ENCODE assay signal across 8 cellular contexts in the genomic region with DNA sequence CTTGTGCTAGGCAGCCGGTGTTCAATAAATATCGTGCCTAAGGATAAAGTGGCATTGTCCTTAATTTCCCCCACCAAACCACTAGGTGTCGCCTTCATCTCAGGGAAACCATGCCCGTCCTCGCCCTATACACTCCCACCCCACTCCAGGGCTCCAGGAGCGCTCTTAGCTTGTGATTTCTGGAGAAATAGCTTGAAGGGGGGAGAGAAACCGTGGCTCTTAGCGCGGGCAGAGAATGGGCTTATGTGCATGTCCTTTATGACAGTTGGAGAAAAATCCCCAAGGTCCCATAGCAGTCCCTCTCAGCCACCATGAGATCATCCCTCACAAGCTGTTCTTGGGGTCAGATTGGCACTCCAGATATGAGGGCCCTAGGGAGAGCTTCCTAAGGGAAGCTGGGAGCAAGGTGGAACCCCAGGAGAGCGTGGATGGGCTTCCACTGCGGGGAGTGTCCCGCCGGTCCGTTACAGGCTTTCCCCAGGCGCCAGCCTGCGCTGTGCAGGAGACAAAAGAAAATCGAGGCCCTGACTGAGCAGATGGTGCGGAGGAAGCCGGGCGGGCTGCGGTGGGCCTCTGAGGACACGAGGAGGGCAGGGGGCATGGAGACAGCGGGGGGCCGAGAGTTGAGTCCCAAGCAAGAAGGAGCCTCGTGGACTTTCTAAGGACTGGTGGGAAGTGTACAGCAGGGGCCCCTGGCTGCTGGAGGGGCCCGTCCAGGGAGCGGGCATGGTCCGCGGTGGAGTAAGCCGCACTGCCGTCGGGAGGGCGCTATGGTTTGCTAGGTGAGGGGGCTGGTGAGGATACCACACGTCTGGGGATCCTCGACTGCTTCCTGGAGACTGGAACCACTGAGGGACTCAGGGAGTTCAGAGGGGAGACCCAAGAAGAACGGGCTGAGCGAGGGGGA. TPM values are rescaled to one million over a fixed set of nuclear protein-coding genes. Genes with fewer than 3 reads are reported as not detected.
DNase-seq lines count a peak whose midpoint lies in the region; ATAC-seq, FAIRE-seq and TF ChIP-seq lines count a peak whose summit lies in the region.

No MANE protein-coding gene starts in this region.

- no peak for ATAC-seq in HG02763 (IDR thresholded peaks at IDR 0.05; ENCODE audit: unreplicated experiment)

- peak overlapping the region; percentile 55 for H3K4me3 ChIP-seq in iPS-15b (ENCODE audit: low read depth, low read length)
- peak overlapping the region; percentile 44 to 76 (median 70) for H3K4me3 ChIP-seq in sigmoid colon

- FAIRE-seq in TTC549 (lab: Jason Lieb, UNC) = peak; percentile 83

- intact Hi-C loops in sigmoid colon (cut with DNase I) = loop anchor here (1.0 to 5.0 kb wide), 4 partner anchors 22 to 157 kb away; partner anchors contain the start of genes FAM221B, SPAG8 and TMEM8B

- TF ChIP-seq EP300 in sigmoid colon (IDR thresholded peaks at IDR 0.05) = no peak

- DNase-seq in 8988T (peak; percentile 91), GM13977 (ENCODE audit: low spot score) (peak; percentile 88), NCI-H1694 (lab: John Stamatoyannopoulos, UW) (peak; percentile 90), brain pericyte (ENCODE audit: low read depth, low spot score) (peak; percentile 59), sigmoid colon (peak; percentile 92)

- peak overlapping the region; percentile 79 to 90 (median 85) for H3K27ac ChIP-seq in sigmoid colon

- WGBS in sigmoid colon, 2 donors = 61 to 65% methylated on average over 37 of the region's 37 CpGs

- H3K9ac ChIP-seq in iPS-15b (ENCODE audit: low read depth, low read length) = peak overlapping the region; percentile 47

- H3K36me3 ChIP-seq in iPS-15b (ENCODE audit: control insufficient read depth, insufficient read depth, low read length) (no peaks in the 10 kb centered on the region), sigmoid colon (no peaks in the 10 kb centered on the region)

- in situ Hi-C loops in GM13977 (cut with MboI; ENCODE audit: low pct_unique_long_range_greater_than_20kb, low sequenced_read_pairs, unreplicated experiment) = no loop called here

- peaks cover 3% of the 10 kb centered on the region for H3K27me3 ChIP-seq in iPS-15b (ENCODE audit: control insufficient read depth, insufficient read depth, low read length)
- H3K27me3 ChIP-seq in sigmoid colon = no peaks in the 10 kb centered on the region

- TF ChIP-seq CTCF in GM13977 (IDR thresholded peaks at IDR 0.05; ENCODE audit: extremely low read depth, insufficient read depth, missing control alignments) (peak; percentile 80), sigmoid colon (IDR thresholded peaks at IDR 0.05) (peak; percentile 83 to 92 (median 86))

- H3K4me1 ChIP-seq in iPS-15b (ENCODE audit: control insufficient read depth, insufficient read depth, low read length) = peaks cover 2% of the 10 kb centered on the region
- peaks cover 0 to 50% (median 43%) of the 10 kb centered on the region in 4 donors for H3K4me1 ChIP-seq in sigmoid colon

- TF ChIP-seq POLR2A in sigmoid colon (IDR thresholded peaks at IDR 0.05) = no peak

- H3K9me3 ChIP-seq in iPS-15b (ENCODE audit: control insufficient read depth, insufficient read depth, low read length) (no peaks in the 10 kb centered on the region), sigmoid colon (no peaks in the 10 kb centered on the region)

RNA-seq across cellular contexts. Expression of gene NPR2, which starts 0.8 kb away (rescaled TPM):
- total RNA-seq in sigmoid colon = 10 to 100 TPM; 20.3 to 26.6 (median 24.4) TPM
- polyA plus RNA-seq in sigmoid colon = 1 to 10 TPM in 1 of 3 donors, under 1 TPM in 2; 0.60 to 9.5 (median 0.69) TPM

RNA-seq across cellular contexts. Expression of gene SPAG8, which starts 21.4 kb away (rescaled TPM):
- 1 to 10 TPM; 1.4 to 2.8 (median 2.4) TPM for total RNA-seq in sigmoid colon
- polyA plus RNA-seq in sigmoid colon = 1 to 10 TPM in 1 of 3 donors, not detected in 2; 1.1 TPM

RNA-seq across cellular contexts. Expression of gene HINT2, which starts 24.2 kb away (rescaled TPM):
- total RNA-seq in sigmoid colon = 10 to 100 TPM; 23.5 to 42.8 (median 36.2) TPM
- 100 to 1,000 TPM in 2 of 3 donors, 10 to 100 TPM in 1; 85.8 to 125 (median 112) TPM for polyA plus RNA-seq in sigmoid colon

RNA-seq across cellular contexts. Expression of gene MSMP, which starts 36.6 kb away (rescaled TPM):
- total RNA-seq in sigmoid colon = not detected
- polyA plus RNA-seq in sigmoid colon = under 1 TPM in 1 of 3 donors, not detected in 2; 0.57 TPM

RNA-seq across cellular contexts. Expression of gene FAM221B, which starts 37.9 kb away (rescaled TPM):
- not detected for total RNA-seq in sigmoid colon
- polyA plus RNA-seq in sigmoid colon = under 1 TPM in 1 of 3 donors, not detected in 2; 0.03 TPM
